In the genomic region with DNA sequence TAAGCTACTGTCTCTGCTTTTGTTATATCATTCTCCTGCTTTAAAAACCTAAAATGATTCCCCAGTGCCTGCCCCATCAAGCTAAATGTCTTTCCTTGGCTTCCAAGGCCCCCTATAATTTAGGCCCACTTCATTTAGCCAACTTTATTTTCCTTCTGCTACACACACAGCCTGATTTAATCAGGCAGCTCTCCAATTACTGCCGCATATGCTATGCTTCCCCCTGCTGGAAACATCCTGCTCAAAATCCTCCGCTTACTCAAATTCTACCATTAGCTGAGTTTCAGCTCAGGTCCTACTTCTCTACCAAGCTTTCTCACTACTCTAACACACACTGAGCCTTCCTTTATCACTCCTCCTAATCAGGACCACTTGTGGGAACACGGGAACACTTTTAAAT, we compare ENCODE assay signal across 8 cellular contexts. TPM values are rescaled to one million over a fixed set of nuclear protein-coding genes. Genes with fewer than 3 reads are reported as not detected.
A peak's percentile ranks its signal among the peaks of the same experiment; 100 is the strongest.
DNase-seq lines count a peak whose midpoint lies in the region; ATAC-seq, FAIRE-seq and TF ChIP-seq lines count a peak whose summit lies in the region.

No MANE protein-coding gene starts in this region.

- H3K79me2 ChIP-seq in parathyroid adenoma: no peaks in the 10 kb centered on the region

- peaks cover 26% of the 10 kb centered on the region for H3K4me1 Mint-ChIP-seq in activated naive CD4-positive, alpha-beta T cell treated with anti-CD3 and anti-CD28 coated beads, Interleukin-2, amount 10 ng/mL, durations not matched to agents 7 days and 5 days
- H3K4me1 Mint-ChIP-seq in endodermal cell (no peaks in the 10 kb centered on the region), immature natural killer cell (peaks cover 4 to 10% of the 10 kb centered on the region in 2 donors)

- H3K27me3 Mint-ChIP-seq in activated naive CD4-positive, alpha-beta T cell treated with anti-CD3 and anti-CD28 coated beads, Interleukin-2, amount 10 ng/mL, durations not matched to agents 7 days and 5 days: no peaks in the 10 kb centered on the region
- H3K27me3 Mint-ChIP-seq in endodermal cell (ENCODE audit: insufficient read depth) (no peaks in the 10 kb centered on the region), immature natural killer cell (ENCODE audit: low read depth in 3 of 3) (peaks cover 0 to 2% (median 0%) of the 10 kb centered on the region in 3 donors)

- no peak overlapping the region for H3K4me2 ChIP-seq in parathyroid adenoma (ENCODE audit: low read length)

- no peak for FAIRE-seq in small intestine (lab: Jason Lieb, UNC)

- H3K27me3 ChIP-seq in endodermal cell (ENCODE audit: control insufficient read depth, insufficient read depth, low read length, poor library complexity, severe bottlenecking): no peaks in the 10 kb centered on the region
- no peaks in the 10 kb centered on the region for H3K27me3 ChIP-seq in parathyroid adenoma (ENCODE audit: control insufficient read depth, insufficient read depth, low read length)
- no peaks in the 10 kb centered on the region for H3K27me3 ChIP-seq in small intestine (ENCODE audit: control insufficient read depth in 2 of 2, insufficient read depth in 2 of 2, low read length in 2 of 2)

- H3K9ac ChIP-seq in endodermal cell (ENCODE audit: extremely low read depth, low read length, poor library complexity, severe bottlenecking) (no peak overlapping the region), parathyroid adenoma (no peak overlapping the region)

- TF ChIP-seq CTCF in endodermal cell (conservative IDR thresholded peaks at IDR 0.05) (peak; percentile 73), parathyroid adenoma (IDR thresholded peaks at IDR 0.05) (peak; percentile 30)

- no peak overlapping the region for H3K4me3 Mint-ChIP-seq in activated naive CD4-positive, alpha-beta T cell treated with anti-CD3 and anti-CD28 coated beads, Interleukin-2, amount 10 ng/mL, durations not matched to agents 7 days and 5 days
- H3K4me3 Mint-ChIP-seq in endodermal cell: no peak overlapping the region
- H3K4me3 Mint-ChIP-seq in immature natural killer cell: no peak overlapping the region

- H3K36me3 ChIP-seq in endodermal cell (ENCODE audit: control insufficient read depth, insufficient read depth, low read length) (peaks cover 13% of the 10 kb centered on the region), parathyroid adenoma (ENCODE audit: control insufficient read depth, insufficient read depth, low read length) (no peaks in the 10 kb centered on the region), small intestine (ENCODE audit: control insufficient read depth in 2 of 2, insufficient read depth in 2 of 2, low read length in 2 of 2) (no peaks in the 10 kb centered on the region)

- no peak for ATAC-seq in HG03045 (IDR thresholded peaks at IDR 0.05; ENCODE audit: unreplicated experiment)

- no peaks in the 10 kb centered on the region for H3K9me3 Mint-ChIP-seq in activated naive CD4-positive, alpha-beta T cell treated with anti-CD3 and anti-CD28 coated beads, Interleukin-2, amount 10 ng/mL, durations not matched to agents 7 days and 5 days
- H3K9me3 Mint-ChIP-seq in endodermal cell (peaks cover 20% of the 10 kb centered on the region), immature natural killer cell (peaks cover 0 to 3% (median 0%) of the 10 kb centered on the region in 6 donors)

- H3K27ac ChIP-seq in endodermal cell (ENCODE audit: low read depth, low read length): no peak overlapping the region
- H3K27ac ChIP-seq in parathyroid adenoma: no peak overlapping the region
- H3K27ac ChIP-seq in small intestine (ENCODE audit: low read depth in 1 of 2, low read length in 1 of 2): no peak overlapping the region

- H3K4me3 ChIP-seq in endodermal cell (ENCODE audit: low read length) (no peak overlapping the region), parathyroid adenoma (ENCODE audit: low read depth, low read length) (no peak overlapping the region), small intestine (ENCODE audit: low read depth in 1 of 2, low read length in 2 of 2) (no peak overlapping the region)

- H3K9me3 ChIP-seq in endodermal cell (ENCODE audit: control insufficient read depth, low read length) (no peaks in the 10 kb centered on the region), parathyroid adenoma (ENCODE audit: control insufficient read depth, low read length) (no peaks in the 10 kb centered on the region), small intestine (ENCODE audit: control insufficient read depth, low read depth) (no peaks in the 10 kb centered on the region)

- no peak overlapping the region for H2AFZ ChIP-seq in parathyroid adenoma

- H3K36me3 Mint-ChIP-seq in activated naive CD4-positive, alpha-beta T cell treated with anti-CD3 and anti-CD28 coated beads, Interleukin-2, amount 10 ng/mL, durations not matched to agents 7 days and 5 days: peaks cover 29% of the 10 kb centered on the region
- H3K36me3 Mint-ChIP-seq in endodermal cell (ENCODE audit: low read depth): peaks cover 15% of the 10 kb centered on the region
- H3K36me3 Mint-ChIP-seq in immature natural killer cell: peaks cover 0 to 3% (median 0%) of the 10 kb centered on the region in 3 donors

- no peaks in the 10 kb centered on the region for H3K4me1 ChIP-seq in endodermal cell (ENCODE audit: control insufficient read depth, insufficient read depth, low read length)
- H3K4me1 ChIP-seq in parathyroid adenoma: no peaks in the 10 kb centered on the region
- H3K4me1 ChIP-seq in small intestine (ENCODE audit: control insufficient read depth in 2 of 2, insufficient read depth in 1 of 2, low read depth in 1 of 2, low read length in 1 of 2): no peaks in the 10 kb centered on the region

- CTCF ChIA-PET in activated naive CD4-positive, alpha-beta T cell treated with anti-CD3 and anti-CD28 coated beads, Interleukin-2, amount 10 ng/mL, durations not matched to agents 7 days and 5 days (lab: Charles Lee): interaction anchor here (0.7 to 4.0 kb wide), 7 partner anchors 10 to 155 kb away, joined by 3 to 19 read pairs (median 5); no protein-coding TSS in a partner anchor

- peak overlapping the region; percentile 5 for H3K27ac Mint-ChIP-seq in activated naive CD4-positive, alpha-beta T cell treated with anti-CD3 and anti-CD28 coated beads, Interleukin-2, amount 10 ng/mL, durations not matched to agents 7 days and 5 days
- H3K27ac Mint-ChIP-seq in endodermal cell: no peak overlapping the region
- H3K27ac Mint-ChIP-seq in immature natural killer cell: peak overlapping the region in 2 of 6 donors; percentile 1 to 59

- WGBS in endodermal cell (ENCODE audit: insufficient coverage in 1 of 2, insufficient read length in 1 of 2), 2 experiments: 38% methylated on average over 3 of the region's 3 CpGs; no CpG with 5 or more reads in 1 of the 2 experiments
- 42 to 60% (median 45%) methylated on average over 3 of the region's 3 CpGs for WGBS in small intestine, 3 donors

- peak; percentile 24 for DNase-seq in activated naive CD4-positive, alpha-beta T cell treated with anti-CD3 and anti-CD28 coated beads, Interleukin-2, amount 10 ng/mL, durations not matched to agents 7 days and 5 days
- no peak for DNase-seq in activated naive CD4-positive, alpha-beta T cell treated with Interleukin-2 at 50 U/mL for 16 hours
- DNase-seq in NCI-H748 (lab: John Stamatoyannopoulos, UW; ENCODE audit: unreplicated experiment): peak; percentile 22
- peak; percentile 70 for DNase-seq in endodermal cell
- DNase-seq in small intestine: no peak
- no peak for DNase-seq in immature natural killer cell

RNA-seq across cellular contexts. Expression of gene LAMP2, which starts 17.0 kb away (rescaled TPM):
- total RNA-seq in endodermal cell: 10 to 100 TPM; 33.5 to 34.7 TPM
- 62.3 TPM for polyA plus RNA-seq in endodermal cell (2013, experiment 1 of 2)
- 60.8 TPM for polyA plus RNA-seq in endodermal cell (2013, experiment 2 of 2)
- polyA plus RNA-seq in small intestine (10 to 100 TPM; 16.5 to 39.1 (median 30.0) TPM), immature natural killer cell (100 to 1,000 TPM; 102 to 191 (median 113) TPM)

Comparison
In these comparisons a context has a peak if more than half of its experiments do, and no peak if none do; other contexts are left out.
1. DNase-seq: peak in activated naive CD4-positive, alpha-beta T cell treated with anti-CD3 and anti-CD28 coated beads, Interleukin-2, amount 10 ng/mL, durations not matched to agents 7 days and 5 days (single experiment), NCI-H748 (single experiment) and endodermal cell (single experiment); none in activated naive CD4-positive, alpha-beta T cell treated with Interleukin-2 at 50 U/mL for 16 hours (single experiment), small intestine (single experiment) and immature natural killer cell (0 of 3).